10 cellular contexts compared by ENCODE assay signal in the genomic region with DNA sequence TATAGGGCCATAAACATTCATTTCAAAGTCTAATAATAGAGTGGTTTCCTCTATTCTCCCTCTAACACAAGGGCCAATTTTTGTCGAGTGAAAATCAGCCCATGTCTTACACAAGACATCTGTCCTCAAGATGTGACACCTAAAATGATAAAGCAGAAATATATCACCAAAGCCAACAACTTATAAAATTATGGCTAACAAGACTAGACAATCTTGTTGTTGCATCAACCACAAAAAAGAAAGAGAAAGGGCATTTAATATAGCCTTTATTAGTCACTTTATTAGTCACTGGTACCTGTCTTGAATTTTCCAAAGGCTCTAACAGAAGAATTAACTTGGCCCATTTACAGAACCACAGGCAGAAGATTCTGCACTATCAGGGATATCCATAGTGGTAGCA.
DNase-seq lines count a peak whose midpoint lies in the region; ATAC-seq and TF ChIP-seq lines count a peak whose summit lies in the region.
"Had no signal": no experiment of that assay in that cellular context is flagged by ENCODE, and none has a peak within 500 bp of the region (broad histone marks: within the 10 kb centered on the region; RNA-seq: fewer than 3 reads in every experiment).

No MANE protein-coding gene starts in this region.

- no peak overlapping the region for H3K4me3 ChIP-seq in lung

- H3K27ac Mint-ChIP-seq in osteocyte (ENCODE audit: unreplicated experiment), result no peak overlapping the region

- H3K27me3 ChIP-seq in lung (ENCODE audit: control insufficient read depth, insufficient read depth), result no peaks in the 10 kb centered on the region

- H3K27ac ChIP-seq in RWPE1 (no peak overlapping the region), lung (ENCODE audit: low read depth in 1 of 2, low read length in 1 of 2) (peak overlapping the region; percentile 37 to 76)

- H3K36me3 Mint-ChIP-seq in osteocyte (ENCODE audit: unreplicated experiment), result no peaks in the 10 kb centered on the region

- no peaks in the 10 kb centered on the region for H3K36me3 ChIP-seq in lung (ENCODE audit: control insufficient read depth in 2 of 2, insufficient read depth in 2 of 2, low read length in 2 of 2)

- H3K4me1 ChIP-seq in lung (ENCODE audit: control insufficient read depth in 2 of 2, insufficient read depth in 2 of 2, low read length in 2 of 2), result peaks cover 0 to 4% of the 10 kb centered on the region in 2 donors

- H3K9me3 Mint-ChIP-seq in osteocyte (ENCODE audit: unreplicated experiment), result peaks cover 16% of the 10 kb centered on the region

- POLR2A ChIA-PET in RWPE1 (lab: Yijun Ruan, JAX; ENCODE audit: low non-redundant PET), result interaction anchor here (0.6 kb wide), 1 partner anchor 379 kb away, joined by 3 read pairs; no protein-coding TSS in a partner anchor

- H3K4me3 Mint-ChIP-seq in osteocyte (ENCODE audit: unreplicated experiment), result no peak overlapping the region

- H3K27me3 Mint-ChIP-seq in osteocyte (ENCODE audit: unreplicated experiment), result peaks cover 5% of the 10 kb centered on the region

- CTCF ChIA-PET in RWPE1 (lab: Yijun Ruan, JAX), result interaction anchor here (0.7 kb wide), 2 partner anchors 53 to 125 kb away, joined by 3 read pairs; no protein-coding TSS in a partner anchor

- no peaks in the 10 kb centered on the region for H3K9me3 ChIP-seq in lung (ENCODE audit: control insufficient read depth in 2 of 2, insufficient read depth in 1 of 2, low read length in 1 of 2)

- DNase-seq in RWPE1 (ENCODE audit: low spot score) (peak; percentile 40), lung (ENCODE audit: low spot score) (no peak), osteocyte (ENCODE audit: extremely low spot score, unreplicated experiment) (no peak), HCEC 1CT (no peak), NCI-H748 (lab: John Stamatoyannopoulos, UW; ENCODE audit: unreplicated experiment) (no peak), COR-L47 (lab: John Stamatoyannopoulos, UW) (no peak)
- DNase-seq: NCI-H1105, SW 1271 had no signal

- no peak for TF ChIP-seq CTCF in RWPE1 (conservative IDR thresholded peaks at IDR 0.05; ENCODE audit: low read depth)
- no peak for TF ChIP-seq CTCF in lung (IDR thresholded peaks at IDR 0.05; ENCODE audit: control extremely low read depth, extremely low read depth)
- no peak for TF ChIP-seq CTCF in osteocyte (IDR thresholded peaks at IDR 0.05)

- ATAC-seq in GM18499 (IDR thresholded peaks at IDR 0.05; ENCODE audit: insufficient read depth, unreplicated experiment) (peak; percentile 9), HG02588 (IDR thresholded peaks at IDR 0.05; ENCODE audit: unreplicated experiment) (peak; percentile 3), lung (ENCODE audit: insufficient read depth, low FRiP score) (no peak)

- no peaks in the 10 kb centered on the region for H3K4me1 Mint-ChIP-seq in osteocyte (ENCODE audit: unreplicated experiment)

- 23 to 36% methylated on average over 1 of the region's 1 CpG for WGBS in lung, 2 donors
